24 cellular contexts compared by ENCODE assay signal in the genomic region with DNA sequence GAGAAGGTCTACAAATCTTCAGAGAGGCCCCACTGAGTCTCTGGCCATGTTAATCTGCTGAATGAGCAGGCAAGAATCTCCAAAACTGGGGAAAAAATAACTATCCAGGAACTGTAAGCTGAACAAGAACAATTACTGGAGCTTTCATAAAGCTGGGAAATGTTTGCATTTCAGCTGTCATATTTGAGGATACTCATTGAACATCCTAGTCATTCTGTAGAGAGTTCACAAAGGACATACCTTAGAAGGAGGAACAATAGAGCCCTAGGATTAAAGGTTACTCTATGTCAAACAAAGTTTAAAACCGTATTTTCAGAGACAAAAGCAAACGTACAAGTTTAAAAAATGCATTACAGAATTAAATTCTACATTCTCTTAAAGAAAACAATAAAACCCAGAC.
DNase-seq lines count a peak whose midpoint lies in the region; ATAC-seq, FAIRE-seq and TF ChIP-seq lines count a peak whose summit lies in the region.
"Had no signal": no experiment of that assay in that cellular context is flagged by ENCODE, and none has a peak within 500 bp of the region (broad histone marks: within the 10 kb centered on the region; RNA-seq: fewer than 3 reads in every experiment).

No MANE protein-coding gene starts in this region.

- TF ChIP-seq EP300 in HepG2 (IDR thresholded peaks at IDR 0.05; ENCODE audit: low read depth in 2 of 2, low read length in 2 of 2), result no peak
- no peak for TF ChIP-seq EP300 in HepG2 (CRISPR knock-in tag; IDR thresholded peaks at IDR 0.05; ENCODE audit: borderline replicate concordance)

- H3K9me3 Mint-ChIP-seq in neural progenitor cell, result peaks cover 5% of the 10 kb centered on the region

- H3K27ac ChIP-seq in HepG2 (ENCODE audit: extremely low read length, insufficient read depth, low read length) (peak overlapping the region; percentile 23), right lobe of liver (no peak overlapping the region), neural progenitor cell (no peak overlapping the region)
- H3K27ac ChIP-seq: 22Rv1; A549; BLaER1 treated with 17β-estradiol and CSF1 and Interleukin-3, amounts not matched to agents 10 nM and 100 nM; C4-2B had no signal

- no peaks in the 10 kb centered on the region for H3K36me3 ChIP-seq in HepG2 (replicated peaks in 1 of 2; ENCODE audit: control insufficient read depth in 1 of 2, insufficient read depth in 2 of 2, low read length in 2 of 2)
- no peaks in the 10 kb centered on the region for H3K36me3 ChIP-seq in right lobe of liver
- no peaks in the 10 kb centered on the region for H3K36me3 ChIP-seq in neural progenitor cell

- H3K4me2 ChIP-seq in HepG2 (ENCODE audit: low read depth, low read length), result no peak overlapping the region
- no peak overlapping the region for H3K4me2 ChIP-seq in neural progenitor cell
- H3K4me2 ChIP-seq: A549; BLaER1 treated with 17β-estradiol and CSF1 and Interleukin-3, amounts not matched to agents 10 nM and 100 nM had no signal

- in situ Hi-C loops in HepG2 (cut with HindIII; ENCODE audit: extremely low pct_ligation_motif_present, low pct_unique_long_range_greater_than_20kb), result no loop called here

- no peaks in the 10 kb centered on the region for H3K27me3 ChIP-seq in HepG2 (ENCODE audit: control insufficient read depth in 1 of 2, insufficient read depth in 2 of 2, low read length in 2 of 2)
- no peaks in the 10 kb centered on the region for H3K27me3 ChIP-seq in right lobe of liver
- H3K27me3 ChIP-seq in neural progenitor cell, result no peaks in the 10 kb centered on the region
- H3K27me3 ChIP-seq: BLaER1 treated with 17β-estradiol and CSF1 and Interleukin-3, amounts not matched to agents 10 nM and 100 nM had no signal

- TF ChIP-seq CTCF in HepG2 (CRISPR knock-in tag; IDR thresholded peaks at IDR 0.05), result no peak
- no peak for TF ChIP-seq CTCF in right lobe of liver (IDR thresholded peaks at IDR 0.05)
- no peak for TF ChIP-seq CTCF in neural progenitor cell (IDR thresholded peaks at IDR 0.05)

- no peaks in the 10 kb centered on the region for H3F3A ChIP-seq in neural progenitor cell (ENCODE audit: low read depth)

- POLR2A ChIA-PET in HepG2 (lab: Yijun Ruan, JAX), result no interaction called here

- H3K4me1 ChIP-seq in HepG2 (ENCODE audit: insufficient read depth, low read length) (peaks cover 18% of the 10 kb centered on the region), right lobe of liver (no peaks in the 10 kb centered on the region), neural progenitor cell (peaks cover 9% of the 10 kb centered on the region)
- H3K4me1 ChIP-seq: A549; BLaER1 treated with 17β-estradiol and CSF1 and Interleukin-3, amounts not matched to agents 10 nM and 100 nM had no signal

- peaks cover 4% of the 10 kb centered on the region for H3K36me3 Mint-ChIP-seq in neural progenitor cell

- no peaks in the 10 kb centered on the region for H3K4me1 Mint-ChIP-seq in neural progenitor cell
- H3K4me1 Mint-ChIP-seq: B cell had no signal

- no peak overlapping the region for H3K9ac ChIP-seq in HepG2 (ENCODE audit: insufficient read depth, low read depth, low read length)
- H3K9ac ChIP-seq in neural progenitor cell, result no peak overlapping the region
- H3K9ac ChIP-seq: BLaER1 treated with 17β-estradiol and CSF1 and Interleukin-3, amounts not matched to agents 10 nM and 100 nM had no signal

- no peak for TF ChIP-seq RAD21 in HepG2 (CRISPR knock-in tag; IDR thresholded peaks at IDR 0.05)

- intact Hi-C loops in HepG2 (cut with micrococcal nuclease; ENCODE audit: unreplicated experiment), result no loop called here
- intact Hi-C loops in right lobe of liver (cut with DNase I), result no loop called here

- DNase-seq in HepG2 (ENCODE audit: low spot score) (peak; percentile 72), right lobe of liver (no peak), neural progenitor cell (ENCODE audit: low spot score) (peak; percentile 6), GOT3 (lab: John Stamatoyannopoulos, UW) (no peak), NCI-H524 treated with DMSO at 0.1 percent for 48 hours (lab: John Stamatoyannopoulos, UW) (no peak)
- DNase-seq: AML-193; CD4-positive, alpha-beta T cell; CD8-positive, alpha-beta T cell; COR-L47; DMS 273 treated with DMSO at 0.1 percent for 48 hours; DMS153; DMS53; DMS79; DND-41; EL; GDM1 had no signal

- BruUV-seq in HepG2 (replicated peaks; lab: Mats Ljungman, UMichigan), result no TSS peak

- ATAC-seq in HepG2 (peak; percentile 75), right lobe of liver (no peak)
- ATAC-seq: A549; CD8-positive, alpha-beta T cell; GM12878 had no signal

- peak; percentile 63 for FAIRE-seq in HepG2 (lab: Jason Lieb, UNC)
- FAIRE-seq: GM12892, GM18507 had no signal

- no peaks in the 10 kb centered on the region for H3K9me3 ChIP-seq in HepG2 (ENCODE audit: low read length)
- no peaks in the 10 kb centered on the region for H3K9me3 ChIP-seq in right lobe of liver
- H3K9me3 ChIP-seq in neural progenitor cell (ENCODE audit: low read depth), result no peaks in the 10 kb centered on the region
- H3K9me3 ChIP-seq: A549 had no signal

- H4K20me1 ChIP-seq in HepG2 (ENCODE audit: insufficient read depth, low read length) (no peaks in the 10 kb centered on the region), neural progenitor cell (ENCODE audit: low read depth) (no peaks in the 10 kb centered on the region)
- H4K20me1 ChIP-seq: BLaER1 treated with 17β-estradiol and CSF1 and Interleukin-3, amounts not matched to agents 10 nM and 100 nM had no signal

- H3K27ac Mint-ChIP-seq in neural progenitor cell, result no peak overlapping the region
- H3K27ac Mint-ChIP-seq: B cell; CD4-positive, alpha-beta T cell; CD8-positive, alpha-beta T cell had no signal

- H3K27me3 Mint-ChIP-seq in neural progenitor cell (ENCODE audit: insufficient read depth, low read depth), result no peaks in the 10 kb centered on the region
- H3K27me3 Mint-ChIP-seq: B cell; CD4-positive, alpha-beta T cell had no signal

- H3K4me3 Mint-ChIP-seq in neural progenitor cell, result no peak overlapping the region
- H3K4me3 Mint-ChIP-seq: B cell; CD4-positive, alpha-beta T cell; CD8-positive, alpha-beta T cell had no signal

- CTCF ChIA-PET in HepG2 (lab: Yijun Ruan, JAX; ENCODE audit: low intra/inter-chr PET ratio, low total read pairs), result no interaction called here

- TF ChIP-seq POLR2A in HepG2 (IDR thresholded peaks at IDR 0.05; ENCODE audit: insufficient read depth in 1 of 2, low read depth in 2 of 2, low read length in 2 of 2), result no peak
- no peak for TF ChIP-seq POLR2A in right lobe of liver (IDR thresholded peaks at IDR 0.05)

- H3K79me2 ChIP-seq in HepG2 (ENCODE audit: insufficient read depth, low read length), result no peaks in the 10 kb centered on the region
- H3K79me2 ChIP-seq in neural progenitor cell (ENCODE audit: low read depth), result no peaks in the 10 kb centered on the region

- 13% methylated on average over 2 of the region's 2 CpGs for WGBS in HepG2 (ENCODE audit: low lambda C conversion rate)
- WGBS in right lobe of liver (ENCODE audit: insufficient coverage, low coverage, low lambda C conversion rate, missing lambda C conversion rate), result 68% methylated on average over 2 of the region's 2 CpGs

- H2AFZ ChIP-seq in HepG2 (ENCODE audit: low read length) (no peak overlapping the region), neural progenitor cell (replicated peaks) (no peak overlapping the region)

- no peak overlapping the region for H3K4me3 ChIP-seq in HepG2 (replicated peaks in 1 of 3; ENCODE audit: insufficient read depth in 1 of 3, low read depth in 2 of 3, low read length in 3 of 3)
- H3K4me3 ChIP-seq in right lobe of liver, result no peak overlapping the region
- H3K4me3 ChIP-seq in neural progenitor cell, result no peak overlapping the region
- H3K4me3 ChIP-seq: A549; BLaER1 treated with 17β-estradiol and CSF1 and Interleukin-3, amounts not matched to agents 10 nM and 100 nM; GM12878 had no signal

TF ChIP-seq in HepG2, 621 proteins besides CTCF, POLR2A, EP300 and RAD21 (continues in another document):
- TF ChIP-seq, protein P1, sequence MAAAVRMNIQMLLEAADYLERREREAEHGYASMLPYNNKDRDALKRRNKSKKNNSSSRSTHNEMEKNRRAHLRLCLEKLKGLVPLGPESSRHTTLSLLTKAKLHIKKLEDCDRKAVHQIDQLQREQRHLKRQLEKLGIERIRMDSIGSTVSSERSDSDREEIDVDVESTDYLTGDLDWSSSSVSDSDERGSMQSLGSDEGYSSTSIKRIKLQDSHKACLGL (CRISPR knock-in tag; IDR thresholded peaks at IDR 0.05), result no peak
- TF ChIP-seq, protein P2, sequence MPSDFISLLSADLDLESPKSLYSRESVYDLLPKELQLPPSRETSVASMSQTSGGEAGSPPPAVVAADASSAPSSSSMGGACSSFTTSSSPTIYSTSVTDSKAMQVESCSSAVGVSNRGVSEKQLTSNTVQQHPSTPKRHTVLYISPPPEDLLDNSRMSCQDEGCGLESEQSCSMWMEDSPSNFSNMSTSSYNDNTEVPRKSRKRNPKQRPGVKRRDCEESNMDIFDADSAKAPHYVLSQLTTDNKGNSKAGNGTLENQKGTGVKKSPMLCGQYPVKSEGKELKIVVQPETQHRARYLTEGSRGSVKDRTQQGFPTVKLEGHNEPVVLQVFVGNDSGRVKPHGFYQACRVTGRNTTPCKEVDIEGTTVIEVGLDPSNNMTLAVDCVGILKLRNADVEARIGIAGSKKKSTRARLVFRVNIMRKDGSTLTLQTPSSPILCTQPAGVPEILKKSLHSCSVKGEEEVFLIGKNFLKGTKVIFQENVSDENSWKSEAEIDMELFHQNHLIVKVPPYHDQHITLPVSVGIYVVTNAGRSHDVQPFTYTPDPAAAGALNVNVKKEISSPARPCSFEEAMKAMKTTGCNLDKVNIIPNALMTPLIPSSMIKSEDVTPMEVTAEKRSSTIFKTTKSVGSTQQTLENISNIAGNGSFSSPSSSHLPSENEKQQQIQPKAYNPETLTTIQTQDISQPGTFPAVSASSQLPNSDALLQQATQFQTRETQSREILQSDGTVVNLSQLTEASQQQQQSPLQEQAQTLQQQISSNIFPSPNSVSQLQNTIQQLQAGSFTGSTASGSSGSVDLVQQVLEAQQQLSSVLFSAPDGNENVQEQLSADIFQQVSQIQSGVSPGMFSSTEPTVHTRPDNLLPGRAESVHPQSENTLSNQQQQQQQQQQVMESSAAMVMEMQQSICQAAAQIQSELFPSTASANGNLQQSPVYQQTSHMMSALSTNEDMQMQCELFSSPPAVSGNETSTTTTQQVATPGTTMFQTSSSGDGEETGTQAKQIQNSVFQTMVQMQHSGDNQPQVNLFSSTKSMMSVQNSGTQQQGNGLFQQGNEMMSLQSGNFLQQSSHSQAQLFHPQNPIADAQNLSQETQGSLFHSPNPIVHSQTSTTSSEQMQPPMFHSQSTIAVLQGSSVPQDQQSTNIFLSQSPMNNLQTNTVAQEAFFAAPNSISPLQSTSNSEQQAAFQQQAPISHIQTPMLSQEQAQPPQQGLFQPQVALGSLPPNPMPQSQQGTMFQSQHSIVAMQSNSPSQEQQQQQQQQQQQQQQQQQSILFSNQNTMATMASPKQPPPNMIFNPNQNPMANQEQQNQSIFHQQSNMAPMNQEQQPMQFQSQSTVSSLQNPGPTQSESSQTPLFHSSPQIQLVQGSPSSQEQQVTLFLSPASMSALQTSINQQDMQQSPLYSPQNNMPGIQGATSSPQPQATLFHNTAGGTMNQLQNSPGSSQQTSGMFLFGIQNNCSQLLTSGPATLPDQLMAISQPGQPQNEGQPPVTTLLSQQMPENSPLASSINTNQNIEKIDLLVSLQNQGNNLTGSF (CRISPR knock-in tag; IDR thresholded peaks at IDR 0.05), result no peak
- TF ChIP-seq HOXA9 (CRISPR knock-in tag; IDR thresholded peaks at IDR 0.05; ENCODE audit: borderline replicate concordance), result no peak
- no peak for TF ChIP-seq SMARCE1 (IDR thresholded peaks at IDR 0.05; ENCODE audit: borderline replicate concordance)

Comparison
In these comparisons a context has a peak if more than half of its experiments do, and no peak if none do; other contexts are left out.
1. DNase-seq: peak in HepG2 (single experiment) and neural progenitor cell (single experiment); none in right lobe of liver (0 of 3), GOT3 (single experiment) and NCI-H524 treated with DMSO at 0.1 percent for 48 hours (single experiment).